ENCODE assay signal across 8 cellular contexts in genomic region chr15:92069308-92070244, GRCh38.
DNase-seq lines count a peak whose midpoint lies in the region; ATAC-seq and TF ChIP-seq lines count a peak whose summit lies in the region.

No MANE protein-coding gene starts in this region.

- no peaks in the 10 kb centered on the region for H3F3A ChIP-seq in smooth muscle cell (ENCODE audit: low read depth)

- H3K9ac ChIP-seq in smooth muscle cell (ENCODE audit: low read depth), result peak overlapping the region; percentile 22

- no peak for TF ChIP-seq EP300 in gastroesophageal sphincter (IDR thresholded peaks at IDR 0.05)

- H3K36me3 ChIP-seq in gastroesophageal sphincter (no peaks in the 10 kb centered on the region), smooth muscle cell (ENCODE audit: low read depth) (no peaks in the 10 kb centered on the region)

- H3K4me3 ChIP-seq in gastroesophageal sphincter (peak overlapping the region in 1 of 2 donors; percentile 13), smooth muscle cell (no peak overlapping the region)

- H4K20me1 ChIP-seq in smooth muscle cell (ENCODE audit: low read depth), result no peaks in the 10 kb centered on the region

- H3K4me2 ChIP-seq in smooth muscle cell, result peak overlapping the region; percentile 71

- H2AFZ ChIP-seq in smooth muscle cell (ENCODE audit: low read depth), result peak overlapping the region; percentile 82

- TF ChIP-seq CTCF in gastroesophageal sphincter (IDR thresholded peaks at IDR 0.05), result no peak
- TF ChIP-seq CTCF in smooth muscle cell (IDR thresholded peaks at IDR 0.05; ENCODE audit: borderline replicate concordance, insufficient read depth, poor library complexity, severe bottlenecking), result no peak

- no peak for TF ChIP-seq POLR2A in gastroesophageal sphincter (IDR thresholded peaks at IDR 0.05)

- H3K4me1 ChIP-seq in gastroesophageal sphincter, result peaks cover 0 to 33% (median 5%) of the 10 kb centered on the region in 3 donors
- H3K4me1 ChIP-seq in smooth muscle cell (ENCODE audit: low read depth), result peaks cover 6% of the 10 kb centered on the region

- peak; percentile 82 for ATAC-seq in gastroesophageal sphincter

- H3K27me3 ChIP-seq in gastroesophageal sphincter (no peaks in the 10 kb centered on the region), smooth muscle cell (ENCODE audit: low read depth) (no peaks in the 10 kb centered on the region)

- no peaks in the 10 kb centered on the region for H3K9me3 ChIP-seq in gastroesophageal sphincter
- no peaks in the 10 kb centered on the region for H3K9me3 ChIP-seq in smooth muscle cell (replicated peaks; ENCODE audit: low read depth)

- 46 to 54% methylated on average over 12 to 20 of the region's 20 CpGs for WGBS in gastroesophageal sphincter (ENCODE audit: low coverage in 1 of 2), 2 donors
- 66% methylated on average over 20 of the region's 20 CpGs for WGBS in smooth muscle cell (ENCODE audit: low lambda C conversion rate)

- DNase-seq in NCI-H2227 (lab: John Stamatoyannopoulos, UW; ENCODE audit: unreplicated experiment) (peak; percentile 3), NCI-H2227 treated with DMSO at 0.1 percent for 48 hours (lab: John Stamatoyannopoulos, UW) (no peak), LoVo (ENCODE audit: low spot score) (peak; percentile 87), activated T-cell treated with anti-CD3 and anti-CD28 coated beads for 24 hours (ENCODE audit: low read depth) (peak; percentile 55), smooth muscle cell (lab: John Stamatoyannopoulos, UW; ENCODE audit: unreplicated experiment) (no peak), cerebellum (ENCODE audit: low spot score) (no peak)
- DNase-seq in effector CD8-positive, alpha-beta T cell (lab: John Stamatoyannopoulos, UW), result no peak

- no peaks in the 10 kb centered on the region for H3K79me2 ChIP-seq in smooth muscle cell (ENCODE audit: low read depth)

- peak overlapping the region in 3 of 4 donors; percentile 10 to 67 (median 29) for H3K27ac ChIP-seq in gastroesophageal sphincter
- peak overlapping the region; percentile 67 for H3K27ac ChIP-seq in smooth muscle cell (ENCODE audit: low read depth)

Comparison
In these comparisons a context has a peak if more than half of its experiments do, and no peak if none do; other contexts are left out.
1. DNase-seq: peak in NCI-H2227 (single experiment), LoVo (single experiment) and activated T-cell treated with anti-CD3 and anti-CD28 coated beads for 24 hours (single experiment); none in NCI-H2227 treated with DMSO at 0.1 percent for 48 hours (single experiment), smooth muscle cell (single experiment), cerebellum (single experiment) and effector CD8-positive, alpha-beta T cell (single experiment).